In the genomic region with DNA sequence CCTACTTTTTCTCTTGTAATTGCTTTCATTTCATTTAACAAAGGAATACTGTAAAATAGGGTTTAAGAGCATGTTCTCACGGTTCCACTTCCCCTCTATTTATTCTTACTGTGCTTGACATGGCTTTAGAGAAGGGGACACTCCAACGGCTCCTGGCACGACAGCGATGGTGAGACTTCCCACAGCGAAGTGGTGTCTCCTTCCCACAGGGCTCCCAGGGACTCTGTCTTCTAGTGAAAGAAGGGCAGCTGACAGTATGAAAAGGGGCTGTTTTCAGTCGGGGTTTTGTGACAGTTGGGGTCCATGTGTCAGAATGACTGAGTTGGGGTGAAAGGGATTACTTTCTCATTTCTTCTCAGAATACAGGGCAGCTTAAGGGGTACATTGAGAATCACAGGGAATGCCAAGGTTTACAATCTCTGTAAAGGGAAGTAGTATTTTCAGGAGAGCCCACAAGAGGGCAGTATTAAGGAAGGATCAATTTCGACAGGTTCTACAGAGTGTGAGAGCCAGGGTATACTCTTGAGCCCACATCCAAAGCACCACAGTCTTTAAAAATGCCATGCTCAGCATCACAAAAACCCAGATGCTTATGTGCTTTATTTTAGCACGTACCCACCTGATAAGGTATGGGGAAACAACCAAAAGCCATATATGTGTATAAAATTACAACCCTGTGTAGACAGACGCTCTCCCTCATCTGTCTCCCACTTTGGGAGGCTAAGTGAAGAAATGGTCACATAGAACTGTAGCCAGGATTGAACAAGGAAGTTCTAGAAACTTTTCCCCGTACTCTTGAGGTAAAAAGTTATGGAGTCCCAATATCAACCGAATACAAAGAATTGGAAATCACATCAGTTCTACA, we compare ENCODE assay signal across 9 cellular contexts. TPM values are rescaled to one million over a fixed set of nuclear protein-coding genes. Genes with fewer than 3 reads are reported as not detected.
A peak's percentile ranks its signal among the peaks of the same experiment; 100 is the strongest.
DNase-seq lines count a peak whose midpoint lies in the region; ATAC-seq, FAIRE-seq and TF ChIP-seq lines count a peak whose summit lies in the region.
"Had no signal": no experiment of that assay in that cellular context is flagged by ENCODE, and none has a peak within 500 bp of the region (broad histone marks: within the 10 kb centered on the region; RNA-seq: fewer than 3 reads in every experiment).

No MANE protein-coding gene starts in this region.

- H3K4me1 Mint-ChIP-seq in Calu3 (ENCODE audit: low read depth, unreplicated experiment): no peaks in the 10 kb centered on the region

- H3K36me3 Mint-ChIP-seq in Calu3 (ENCODE audit: insufficient read depth, unreplicated experiment): no peaks in the 10 kb centered on the region

- H3K27me3 Mint-ChIP-seq in Calu3 (ENCODE audit: unreplicated experiment): peaks cover 44% of the 10 kb centered on the region

- H3K9me3 ChIP-seq in iPS DF 6.9 (ENCODE audit: control insufficient read depth, insufficient read depth, low read length): no peaks in the 10 kb centered on the region

- CTCF ChIA-PET in Calu3 (lab: Charles Lee): no interaction called here

- intact Hi-C loops in Calu3 (cut with micrococcal nuclease; ENCODE audit: unreplicated experiment): no loop called here

- H3K27me3 ChIP-seq in iPS DF 6.9 (ENCODE audit: control insufficient read depth, insufficient read depth, low read length): no peaks in the 10 kb centered on the region

- H3K27ac ChIP-seq in iPS DF 6.9 (ENCODE audit: low read length): no peak overlapping the region

- H3K4me1 ChIP-seq in iPS DF 6.9 (ENCODE audit: control insufficient read depth, insufficient read depth, low read length): peaks cover 2% of the 10 kb centered on the region; the same call in 1 of the 2 replicates

- no peak overlapping the region for H3K27ac Mint-ChIP-seq in Calu3 (ENCODE audit: unreplicated experiment)
- H3K27ac Mint-ChIP-seq: stimulated activated naive CD8-positive, alpha-beta T cell treated with anti-CD3 and anti-CD28 coated beads, Interleukin-15, Interleukin-2, amounts not matched to agents 100 ng/mL and 50 ng/mL, for 24 hours had no signal

- FAIRE-seq in HTR-8/SVneo (lab: Jason Lieb, UNC): peak; percentile 28

- peak; percentile 90 for ATAC-seq in SK-N-SH treated with all-trans-retinoic acid at 6 μM for 48 hours
- no peak for ATAC-seq in GM19035 (IDR thresholded peaks at IDR 0.05; ENCODE audit: unreplicated experiment)
- ATAC-seq in HG02759 (IDR thresholded peaks at IDR 0.05; ENCODE audit: unreplicated experiment): no peak

- no peak overlapping the region for H3K4me3 Mint-ChIP-seq in Calu3 (ENCODE audit: low read depth, unreplicated experiment)
- H3K4me3 Mint-ChIP-seq: stimulated activated naive CD8-positive, alpha-beta T cell treated with anti-CD3 and anti-CD28 coated beads, Interleukin-15, Interleukin-2, amounts not matched to agents 100 ng/mL and 50 ng/mL, for 24 hours had no signal

- no peaks in the 10 kb centered on the region for H3K36me3 ChIP-seq in iPS DF 6.9 (ENCODE audit: control insufficient read depth, insufficient read depth, low read length)

- TF ChIP-seq CTCF in Calu3 (IDR thresholded peaks at IDR 0.05; ENCODE audit: unreplicated experiment): peak; percentile 68

- DNase-seq in Calu3 (peak; percentile 50), HTR-8/SVneo (ENCODE audit: insufficient read length, low spot score) (peak; percentile 38), iPS DF 6.9 (ENCODE audit: low read depth, low spot score) (peak; percentile 13), mucosa of gallbladder (ENCODE audit: low spot score) (no peak), amniotic stem cell (lab: John Stamatoyannopoulos, UW) (no peak)

- no peak overlapping the region for H3K4me3 ChIP-seq in iPS DF 6.9 (ENCODE audit: low read length)

- no CpG with 5 or more reads among the region's 11 CpGs for WGBS in iPS DF 6.9 (ENCODE audit: insufficient coverage, insufficient read length)

- no TSS peak for BruUV-seq in Calu3 (replicated peaks; lab: Mats Ljungman, UMichigan)

- no peaks in the 10 kb centered on the region for H3K9me3 Mint-ChIP-seq in Calu3 (ENCODE audit: low read depth, unreplicated experiment)
- H3K9me3 Mint-ChIP-seq: stimulated activated naive CD8-positive, alpha-beta T cell treated with anti-CD3 and anti-CD28 coated beads, Interleukin-15, Interleukin-2, amounts not matched to agents 100 ng/mL and 50 ng/mL, for 24 hours had no signal

TF ChIP-seq in SK-N-SH treated with all-trans-retinoic acid at 6 μM for 48 hours, 23 proteins besides CTCF, POLR2A, EP300 and RAD21 (continues in another document):
- no peak for TF ChIP-seq ZFP30 (CRISPR knock-in tag; IDR thresholded peaks at IDR 0.05)
- TF ChIP-seq, protein P1, sequence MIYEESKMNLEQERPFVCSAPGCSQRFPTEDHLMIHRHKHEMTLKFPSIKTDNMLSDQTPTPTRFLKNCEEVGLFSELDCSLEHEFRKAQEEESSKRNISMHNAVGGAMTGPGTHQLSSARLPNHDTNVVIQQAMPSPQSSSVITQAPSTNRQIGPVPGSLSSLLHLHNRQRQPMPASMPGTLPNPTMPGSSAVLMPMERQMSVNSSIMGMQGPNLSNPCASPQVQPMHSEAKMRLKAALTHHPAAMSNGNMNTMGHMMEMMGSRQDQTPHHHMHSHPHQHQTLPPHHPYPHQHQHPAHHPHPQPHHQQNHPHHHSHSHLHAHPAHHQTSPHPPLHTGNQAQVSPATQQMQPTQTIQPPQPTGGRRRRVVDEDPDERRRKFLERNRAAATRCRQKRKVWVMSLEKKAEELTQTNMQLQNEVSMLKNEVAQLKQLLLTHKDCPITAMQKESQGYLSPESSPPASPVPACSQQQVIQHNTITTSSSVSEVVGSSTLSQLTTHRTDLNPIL (CRISPR knock-in tag; IDR thresholded peaks at IDR 0.05; ENCODE audit: low read depth): no peak
- no peak for TF ChIP-seq ZNF565 (CRISPR knock-in tag; conservative IDR thresholded peaks at IDR 0.05; ENCODE audit: low read depth)
- TF ChIP-seq GLIS3 (CRISPR knock-in tag; IDR thresholded peaks at IDR 0.05): no peak
- TF ChIP-seq ZC3H10 (CRISPR knock-in tag; IDR thresholded peaks at IDR 0.05): no peak
- TF ChIP-seq, protein P2, sequence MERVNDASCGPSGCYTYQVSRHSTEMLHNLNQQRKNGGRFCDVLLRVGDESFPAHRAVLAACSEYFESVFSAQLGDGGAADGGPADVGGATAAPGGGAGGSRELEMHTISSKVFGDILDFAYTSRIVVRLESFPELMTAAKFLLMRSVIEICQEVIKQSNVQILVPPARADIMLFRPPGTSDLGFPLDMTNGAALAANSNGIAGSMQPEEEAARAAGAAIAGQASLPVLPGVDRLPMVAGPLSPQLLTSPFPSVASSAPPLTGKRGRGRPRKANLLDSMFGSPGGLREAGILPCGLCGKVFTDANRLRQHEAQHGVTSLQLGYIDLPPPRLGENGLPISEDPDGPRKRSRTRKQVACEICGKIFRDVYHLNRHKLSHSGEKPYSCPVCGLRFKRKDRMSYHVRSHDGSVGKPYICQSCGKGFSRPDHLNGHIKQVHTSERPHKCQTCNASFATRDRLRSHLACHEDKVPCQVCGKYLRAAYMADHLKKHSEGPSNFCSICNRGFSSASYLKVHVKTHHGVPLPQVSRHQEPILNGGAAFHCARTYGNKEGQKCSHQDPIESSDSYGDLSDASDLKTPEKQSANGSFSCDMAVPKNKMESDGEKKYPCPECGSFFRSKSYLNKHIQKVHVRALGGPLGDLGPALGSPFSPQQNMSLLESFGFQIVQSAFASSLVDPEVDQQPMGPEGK (CRISPR knock-in tag; IDR thresholded peaks at IDR 0.05; ENCODE audit: borderline replicate concordance): no peak
- no peak for TF ChIP-seq ZFP3 (CRISPR knock-in tag; IDR thresholded peaks at IDR 0.05)
- no peak for TF ChIP-seq ARNTL (CRISPR knock-in tag; IDR thresholded peaks at IDR 0.05; ENCODE audit: borderline replicate concordance, low read depth)
- TF ChIP-seq, protein P3, sequence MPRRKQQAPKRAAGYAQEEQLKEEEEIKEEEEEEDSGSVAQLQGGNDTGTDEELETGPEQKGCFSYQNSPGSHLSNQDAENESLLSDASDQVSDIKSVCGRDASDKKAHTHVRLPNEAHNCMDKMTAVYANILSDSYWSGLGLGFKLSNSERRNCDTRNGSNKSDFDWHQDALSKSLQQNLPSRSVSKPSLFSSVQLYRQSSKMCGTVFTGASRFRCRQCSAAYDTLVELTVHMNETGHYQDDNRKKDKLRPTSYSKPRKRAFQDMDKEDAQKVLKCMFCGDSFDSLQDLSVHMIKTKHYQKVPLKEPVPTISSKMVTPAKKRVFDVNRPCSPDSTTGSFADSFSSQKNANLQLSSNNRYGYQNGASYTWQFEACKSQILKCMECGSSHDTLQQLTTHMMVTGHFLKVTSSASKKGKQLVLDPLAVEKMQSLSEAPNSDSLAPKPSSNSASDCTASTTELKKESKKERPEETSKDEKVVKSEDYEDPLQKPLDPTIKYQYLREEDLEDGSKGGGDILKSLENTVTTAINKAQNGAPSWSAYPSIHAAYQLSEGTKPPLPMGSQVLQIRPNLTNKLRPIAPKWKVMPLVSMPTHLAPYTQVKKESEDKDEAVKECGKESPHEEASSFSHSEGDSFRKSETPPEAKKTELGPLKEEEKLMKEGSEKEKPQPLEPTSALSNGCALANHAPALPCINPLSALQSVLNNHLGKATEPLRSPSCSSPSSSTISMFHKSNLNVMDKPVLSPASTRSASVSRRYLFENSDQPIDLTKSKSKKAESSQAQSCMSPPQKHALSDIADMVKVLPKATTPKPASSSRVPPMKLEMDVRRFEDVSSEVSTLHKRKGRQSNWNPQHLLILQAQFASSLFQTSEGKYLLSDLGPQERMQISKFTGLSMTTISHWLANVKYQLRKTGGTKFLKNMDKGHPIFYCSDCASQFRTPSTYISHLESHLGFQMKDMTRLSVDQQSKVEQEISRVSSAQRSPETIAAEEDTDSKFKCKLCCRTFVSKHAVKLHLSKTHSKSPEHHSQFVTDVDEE (CRISPR knock-in tag; IDR thresholded peaks at IDR 0.05): no peak
- TF ChIP-seq, protein P4, sequence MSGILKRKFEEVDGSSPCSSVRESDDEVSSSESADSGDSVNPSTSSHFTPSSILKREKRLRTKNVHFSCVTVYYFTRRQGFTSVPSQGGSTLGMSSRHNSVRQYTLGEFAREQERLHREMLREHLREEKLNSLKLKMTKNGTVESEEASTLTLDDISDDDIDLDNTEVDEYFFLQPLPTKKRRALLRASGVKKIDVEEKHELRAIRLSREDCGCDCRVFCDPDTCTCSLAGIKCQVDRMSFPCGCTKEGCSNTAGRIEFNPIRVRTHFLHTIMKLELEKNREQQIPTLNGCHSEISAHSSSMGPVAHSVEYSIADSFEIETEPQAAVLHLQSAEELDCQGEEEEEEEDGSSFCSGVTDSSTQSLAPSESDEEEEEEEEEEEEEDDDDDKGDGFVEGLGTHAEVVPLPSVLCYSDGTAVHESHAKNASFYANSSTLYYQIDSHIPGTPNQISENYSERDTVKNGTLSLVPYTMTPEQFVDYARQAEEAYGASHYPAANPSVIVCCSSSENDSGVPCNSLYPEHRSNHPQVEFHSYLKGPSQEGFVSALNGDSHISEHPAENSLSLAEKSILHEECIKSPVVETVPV (CRISPR knock-in tag; IDR thresholded peaks at IDR 0.05): no peak
- TF ChIP-seq PPARA (CRISPR knock-in tag; IDR thresholded peaks at IDR 0.05; ENCODE audit: borderline replicate concordance): no peak
- no peak for TF ChIP-seq CSDC2 (CRISPR knock-in tag; IDR thresholded peaks at IDR 0.05)

RNA-seq across cellular contexts. Expression of a gene that starts 31.3 kb away (rescaled TPM):
- 0.37 and 1.8 TPM in 2 replicates for total RNA-seq in Calu3 (2022)
- 6.4 TPM for total RNA-seq in mucosa of gallbladder

Comparison
In these comparisons a context has a peak if more than half of its experiments do, and no peak if none do; other contexts are left out.
1. DNase-seq: peak in Calu3 (single experiment), HTR-8/SVneo (single experiment) and iPS DF 6.9 (single experiment); none in mucosa of gallbladder (single experiment) and amniotic stem cell (single experiment).